Comparison of ENCODE assay signal across 28 cellular contexts in genomic region chr19:31937983-31938382, GRCh38.
"Had no signal": no experiment of that assay in that cellular context is flagged by ENCODE, and none has a peak within 500 bp of the region (broad histone marks: within the 10 kb centered on the region; RNA-seq: fewer than 3 reads in every experiment).

No MANE protein-coding gene starts in this region.

- H3K36me3 ChIP-seq: neural progenitor cell, ovary, right lobe of liver, sigmoid colon, stomach, thoracic aorta, thyroid gland, tibial nerve, upper lobe of left lung, vagina had no signal

- H3K27me3 Mint-ChIP-seq: progenitor cell of endocrine pancreas; stimulated activated naive B cell treated with anti-CD40 and anti-IgM and Interleukin-4, amounts not matched to agents 10 μg/mL and 1 μg/mL and 100 μg/mL, for 72 hours had no signal

- H3K36me3 Mint-ChIP-seq: natural killer cell treated with Interleukin-12 subunit alpha and Interleukin-12 subunit beta and Interleukin-15 and Interleukin-18, amount 100 ng/mL, for 72 hours; neural progenitor cell; stimulated activated effector memory CD8-positive, alpha-beta T cell treated with anti-CD3 and anti-CD28 coated beads, Interleukin-12 subunit alpha, Interleukin-12 subunit beta, amount 100 ng/mL, for 72 hours; stimulated activated naive B cell treated with anti-CD40 and anti-IgM and Interleukin-4, amounts not matched to agents 10 μg/mL and 1 μg/mL and 100 μg/mL, for 72 hours had no signal

- H3K27ac Mint-ChIP-seq: natural killer cell treated with Interleukin-12 subunit alpha and Interleukin-12 subunit beta and Interleukin-15 and Interleukin-18, amount 100 ng/mL, for 72 hours; neural progenitor cell; progenitor cell of endocrine pancreas; stimulated activated effector memory CD8-positive, alpha-beta T cell treated with anti-CD3 and anti-CD28 coated beads, Interleukin-12 subunit alpha, Interleukin-12 subunit beta, amount 100 ng/mL, for 72 hours; stimulated activated naive B cell treated with anti-CD40 and anti-IgM and Interleukin-4, amounts not matched to agents 10 μg/mL and 1 μg/mL and 100 μg/mL, for 72 hours; stimulated activated naive CD8-positive, alpha-beta T cell treated with anti-CD3 and anti-CD28 coated beads, Interleukin-15, Interleukin-2, amounts not matched to agents 100 ng/mL and 50 ng/mL, for 24 hours had no signal

- H3K4me1 Mint-ChIP-seq: stimulated activated effector memory CD8-positive, alpha-beta T cell treated with anti-CD3 and anti-CD28 coated beads, Interleukin-12 subunit alpha, Interleukin-12 subunit beta, amount 100 ng/mL, for 72 hours; stimulated activated naive B cell treated with anti-CD40 and anti-IgM and Interleukin-4, amounts not matched to agents 10 μg/mL and 1 μg/mL and 100 μg/mL, for 72 hours had no signal

- H3K27me3 ChIP-seq: neural progenitor cell, ovary, right lobe of liver, sigmoid colon, thyroid gland, tibial nerve, upper lobe of left lung, vagina had no signal

- H3K9me3 Mint-ChIP-seq: natural killer cell treated with Interleukin-12 subunit alpha and Interleukin-12 subunit beta and Interleukin-15 and Interleukin-18, amount 100 ng/mL, for 72 hours; neural progenitor cell; stimulated activated effector memory CD8-positive, alpha-beta T cell treated with anti-CD3 and anti-CD28 coated beads, Interleukin-12 subunit alpha, Interleukin-12 subunit beta, amount 100 ng/mL, for 72 hours had no signal

- DNase-seq: nephron progenitor cell; occipital lobe; ovary; posterior cingulate gyrus; psoas muscle; right cardiac atrium; right lobe of liver; sigmoid colon; small intestine; stimulated activated CD4-positive, alpha-beta T cell treated with anti-CD3 and anti-CD28 coated beads, Interleukin-15, amount 100 ng/mL, for 24 hours; stimulated activated CD4-positive, alpha-beta T cell treated with anti-CD3 and anti-CD28 coated beads, Interleukin-2, amount 100 ng/mL, for 24 hours; stimulated activated CD4-positive, alpha-beta T cell treated with anti-CD3 and anti-CD28 coated beads, Interleukin-2, amount 100 ng/mL, for 48 hours; stimulated activated CD4-positive, alpha-beta T cell treated with anti-CD3 and anti-CD28 coated beads, Interleukin-4, amount 100 ng/mL, for 24 hours; stimulated activated naive B cell treated with anti-CD40 and anti-IgM and Interleukin-4, amounts not matched to agents 10 μg/mL and 1 μg/mL and 100 μg/mL, for 72 hours; stimulated activated naive CD4-positive, alpha-beta T cell treated with Interleukin-2 at 50 U/mL for 16 hours; stomach; thyroid gland; trophoblast cell; upper lobe of left lung had no signal

- H3K4me3 Mint-ChIP-seq: natural killer cell treated with Interleukin-12 subunit alpha and Interleukin-12 subunit beta and Interleukin-15 and Interleukin-18, amount 100 ng/mL, for 72 hours; nephron progenitor cell; neural progenitor cell; stimulated activated effector memory CD8-positive, alpha-beta T cell treated with anti-CD3 and anti-CD28 coated beads, Interleukin-12 subunit alpha, Interleukin-12 subunit beta, amount 100 ng/mL, for 72 hours; stimulated activated naive B cell treated with anti-CD40 and anti-IgM and Interleukin-4, amounts not matched to agents 10 μg/mL and 1 μg/mL and 100 μg/mL, for 72 hours; stimulated activated naive CD8-positive, alpha-beta T cell treated with anti-CD3 and anti-CD28 coated beads, Interleukin-15, Interleukin-2, amounts not matched to agents 100 ng/mL and 50 ng/mL, for 24 hours had no signal

- H3K27ac ChIP-seq: neural progenitor cell, ovary, parathyroid adenoma, psoas muscle, right lobe of liver, sigmoid colon, stomach, thoracic aorta, thyroid gland, tibial nerve, upper lobe of left lung, vagina had no signal

- H3K4me3 ChIP-seq: neural progenitor cell, ovary, psoas muscle, right lobe of liver, sigmoid colon, stomach, thoracic aorta, thyroid gland, tibial nerve, upper lobe of left lung, vagina had no signal

- H3K9me3 ChIP-seq: ovary, psoas muscle, right lobe of liver, sigmoid colon, stomach, thoracic aorta, thyroid gland, tibial nerve, upper lobe of left lung, vagina had no signal
